Comparison of ENCODE assay signal across 7 cellular contexts in the genomic region with DNA sequence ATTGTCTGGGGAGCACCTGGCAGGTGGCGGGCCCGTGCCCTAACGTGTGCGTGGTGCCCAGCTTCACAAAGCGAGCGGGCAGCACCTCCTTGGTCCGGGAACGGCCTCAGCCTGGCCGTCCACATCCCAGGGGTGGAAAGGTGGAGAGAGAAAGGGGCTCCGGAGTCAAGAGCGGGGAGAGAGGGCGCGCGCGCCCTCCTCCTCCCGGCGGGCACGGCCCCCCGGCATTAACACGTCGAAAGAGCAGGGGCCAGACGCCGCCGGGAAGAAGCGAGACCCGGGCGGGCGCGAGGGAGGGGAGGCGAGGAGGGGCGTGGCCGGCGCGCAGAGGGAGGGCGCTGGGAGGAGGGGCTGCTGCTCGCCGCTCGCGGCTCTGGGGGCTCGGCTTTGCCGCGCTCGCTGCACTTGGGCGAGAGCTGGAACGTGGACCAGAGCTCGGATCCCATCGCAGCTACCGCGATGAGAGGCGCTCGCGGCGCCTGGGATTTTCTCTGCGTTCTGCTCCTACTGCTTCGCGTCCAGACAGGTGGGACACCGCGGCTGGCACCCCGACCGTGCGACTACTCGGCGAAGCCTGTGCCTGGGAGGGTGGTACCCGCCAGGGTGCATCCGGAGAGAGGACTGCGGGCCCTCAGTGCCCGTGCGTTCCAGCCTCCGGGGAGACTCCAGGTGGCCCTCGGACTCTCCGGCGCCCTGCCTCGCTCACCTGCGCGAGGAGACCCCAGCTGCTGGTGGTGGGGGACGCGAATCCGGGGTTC. TPM values are rescaled to one million over a fixed set of nuclear protein-coding genes. Genes with fewer than 3 reads are reported as not detected.
DNase-seq lines count a peak whose midpoint lies in the region; ATAC-seq and TF ChIP-seq lines count a peak whose summit lies in the region.

A gene (plus strand): TSS at position 402 of the 758 bp plus-strand sequence. CDS start 58 bp downstream, at position 460.

- DNase-seq in NCI-H1930 (lab: John Stamatoyannopoulos, UW) = peak; percentile 100
- DNase-seq in activated CD8-positive, alpha-beta T cell treated with anti-CD3 and anti-CD28 coated beads, Interleukin-2, amount 10 ng/mL, durations not matched to agents 7 days and 5 days = peak; percentile 35
- DNase-seq in tibial nerve (ENCODE audit: low spot score in 2 of 2) = no peak
- no peak for DNase-seq in NK-92 (lab: John Stamatoyannopoulos, UW; ENCODE audit: unreplicated experiment)

- 1% methylated on average over 23 to 62 of the region's 78 CpGs for WGBS in tibial nerve, 2 donors

- ATAC-seq in GM18868 (IDR thresholded peaks at IDR 0.05; ENCODE audit: unreplicated experiment) (peak; percentile 26), esophagus mucosa (peak; percentile 22)
- ATAC-seq in activated CD8-positive, alpha-beta T cell treated with anti-CD3 and anti-CD28 coated beads, Interleukin-2, amount 10 ng/mL, durations not matched to agents 7 days and 5 days = peak; percentile 48

- no peak within 1 kb of the TSS for H3K27ac ChIP-seq in muscle layer of colon (ENCODE audit: low read depth, low read length)
- no peak within 1 kb of the TSS for H3K27ac ChIP-seq in tibial nerve

- CTCF ChIA-PET in activated CD8-positive, alpha-beta T cell treated with anti-CD3 and anti-CD28 coated beads, Interleukin-2, amount 10 ng/mL, durations not matched to agents 7 days and 5 days (lab: Charles Lee) = interaction anchor here (1.7 to 3.9 kb wide), 2 partner anchors 21 to 303 kb away, joined by 6 to 12 read pairs; no protein-coding TSS in a partner anchor

- peaks cover 1% of the 10 kb centered on the region for H3K36me3 Mint-ChIP-seq in activated CD8-positive, alpha-beta T cell treated with anti-CD3 and anti-CD28 coated beads, Interleukin-2, amount 10 ng/mL, durations not matched to agents 7 days and 5 days (ENCODE audit: low read depth)

- H3K4me3 ChIP-seq in muscle layer of colon (ENCODE audit: low read depth in 1 of 2, low read length in 2 of 2) (peak within 1 kb of the TSS; percentile 39 to 46), tibial nerve (peak within 1 kb of the TSS; percentile 28 to 53 (median 44))

- H3K4me1 Mint-ChIP-seq in activated CD8-positive, alpha-beta T cell treated with anti-CD3 and anti-CD28 coated beads, Interleukin-2, amount 10 ng/mL, durations not matched to agents 7 days and 5 days (ENCODE audit: low read depth) = peaks cover 25% of the 10 kb centered on the region

- H3K27me3 ChIP-seq in muscle layer of colon (ENCODE audit: control insufficient read depth in 1 of 2, insufficient read depth in 2 of 2, low read length in 2 of 2) (peaks cover 21 to 35% of the 10 kb centered on the region in 2 donors), tibial nerve (peaks cover 0 to 41% of the 10 kb centered on the region in 2 donors)

- TF ChIP-seq CTCF in tibial nerve (IDR thresholded peaks at IDR 0.05) = no peak

- peak within 1 kb of the TSS; percentile 48 for H3K27ac Mint-ChIP-seq in activated CD8-positive, alpha-beta T cell treated with anti-CD3 and anti-CD28 coated beads, Interleukin-2, amount 10 ng/mL, durations not matched to agents 7 days and 5 days

- no peaks in the 10 kb centered on the region for H3K9me3 ChIP-seq in muscle layer of colon (ENCODE audit: low read length)
- no peaks in the 10 kb centered on the region for H3K9me3 ChIP-seq in tibial nerve

- no peak for TF ChIP-seq EP300 in tibial nerve (IDR thresholded peaks at IDR 0.05)

- TF ChIP-seq POLR2A in tibial nerve (IDR thresholded peaks at IDR 0.05) = no peak

- H3K27me3 Mint-ChIP-seq in activated CD8-positive, alpha-beta T cell treated with anti-CD3 and anti-CD28 coated beads, Interleukin-2, amount 10 ng/mL, durations not matched to agents 7 days and 5 days (ENCODE audit: low read depth) = peaks cover 68% of the 10 kb centered on the region

- POLR2A ChIA-PET in activated CD8-positive, alpha-beta T cell treated with anti-CD3 and anti-CD28 coated beads, Interleukin-2, amount 10 ng/mL, durations not matched to agents 7 days and 5 days (lab: Charles Lee) = no interaction called here

- H3K36me3 ChIP-seq in muscle layer of colon (ENCODE audit: insufficient read depth, low read length) = no peaks in the 10 kb centered on the region
- no peaks in the 10 kb centered on the region for H3K36me3 ChIP-seq in tibial nerve

- no peak within 1 kb of the TSS for H3K9ac ChIP-seq in muscle layer of colon (ENCODE audit: low read length)

- H3K4me3 Mint-ChIP-seq in activated CD8-positive, alpha-beta T cell treated with anti-CD3 and anti-CD28 coated beads, Interleukin-2, amount 10 ng/mL, durations not matched to agents 7 days and 5 days = peak within 1 kb of the TSS; percentile 80

- H3K9me3 Mint-ChIP-seq in activated CD8-positive, alpha-beta T cell treated with anti-CD3 and anti-CD28 coated beads, Interleukin-2, amount 10 ng/mL, durations not matched to agents 7 days and 5 days (ENCODE audit: insufficient read depth) = no peaks in the 10 kb centered on the region

- H3K4me1 ChIP-seq in muscle layer of colon (ENCODE audit: insufficient read depth, low read length) (peaks cover 9% of the 10 kb centered on the region), tibial nerve (peaks cover 0 to 36% (median 18%) of the 10 kb centered on the region in 4 donors)

RNA-seq across cellular contexts. Expression of the gene that starts here (rescaled TPM):
- 1 to 10 TPM; 4.2 to 5.4 TPM for total RNA-seq in activated CD8-positive, alpha-beta T cell treated with anti-CD3 and anti-CD28 coated beads, Interleukin-2, amount 10 ng/mL, durations not matched to agents 7 days and 5 days
- 5.0 TPM for total RNA-seq in esophagus mucosa
- total RNA-seq in tibial nerve = 10 to 100 TPM in 1 of 4 donors, 1 to 10 TPM in 3; 1.5 to 18.6 (median 8.4) TPM

Comparison
In these comparisons a context has a peak if more than half of its experiments do, and no peak if none do; other contexts are left out.
1. DNase-seq: peak in NCI-H1930 (2 of 2) and activated CD8-positive, alpha-beta T cell treated with anti-CD3 and anti-CD28 coated beads, Interleukin-2, amount 10 ng/mL, durations not matched to agents 7 days and 5 days (single experiment); none in tibial nerve (0 of 2) and NK-92 (single experiment).
2. Peak in every context shown above with its lines, with median percentiles within 50 percentile points of each other: ATAC-seq.